In the genomic region with DNA sequence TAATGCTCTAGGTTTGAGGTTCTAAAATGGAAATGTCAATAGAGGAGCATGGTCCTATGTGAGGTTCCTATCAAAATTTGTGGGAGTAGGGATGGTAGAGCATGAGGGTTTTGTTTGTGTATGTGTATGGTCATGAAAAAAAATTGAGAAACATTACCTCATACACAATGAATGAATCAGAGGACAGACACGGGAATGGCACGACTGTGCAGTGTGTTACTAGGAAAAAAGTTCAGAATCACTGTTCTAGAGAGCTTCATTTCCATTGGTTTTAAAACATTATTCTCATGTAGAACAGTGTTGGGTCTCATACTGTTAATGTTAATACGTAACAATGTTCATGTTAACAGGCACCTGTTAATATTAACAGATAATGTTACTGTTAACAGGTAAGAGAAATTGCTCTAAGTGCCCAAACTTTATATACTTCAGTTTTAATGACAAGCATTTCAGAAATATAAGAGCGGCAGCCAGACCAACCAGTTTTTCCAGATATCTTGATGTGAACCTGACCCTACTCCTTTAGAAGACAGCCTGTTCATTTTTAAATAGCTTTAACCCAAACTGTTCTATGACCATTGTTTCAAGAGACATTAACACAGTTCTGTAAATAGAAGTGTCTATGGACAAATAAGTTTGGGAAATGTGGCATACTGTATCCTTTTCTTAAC, we compare ENCODE assay signal across 20 cellular contexts.
A peak's percentile ranks its signal among the peaks of the same experiment; 100 is the strongest.
DNase-seq lines count a peak whose midpoint lies in the region; ATAC-seq and TF ChIP-seq lines count a peak whose summit lies in the region.
"Had no signal": no experiment of that assay in that cellular context is flagged by ENCODE, and none has a peak within 500 bp of the region (broad histone marks: within the 10 kb centered on the region; RNA-seq: fewer than 3 reads in every experiment).

No MANE protein-coding gene starts in this region.

- TF ChIP-seq CTCF in nephron (IDR thresholded peaks at IDR 0.05; ENCODE audit: unreplicated experiment in 3 of 3) = no peak

- H3K27ac ChIP-seq in epithelial cell of prostate = peak overlapping the region; percentile 70
- H3K27ac ChIP-seq: ascending aorta, right lobe of liver, tibial nerve had no signal

- no peak for ATAC-seq in GM19324 (IDR thresholded peaks at IDR 0.05; ENCODE audit: low FRiP score, unreplicated experiment)
- ATAC-seq: right lobe of liver had no signal

- peak; percentile 17 for DNase-seq in DMS79 (lab: John Stamatoyannopoulos, UW)
- peak; percentile 14 for DNase-seq in NCI-H510A (lab: John Stamatoyannopoulos, UW)
- no peak for DNase-seq in epithelial cell of prostate (ENCODE audit: low read depth, low spot score)
- DNase-seq in C1 segment of cervical spinal cord (lab: John Stamatoyannopoulos, UW) = no peak
- no peak for DNase-seq in KG1 (lab: John Stamatoyannopoulos, UW)
- no peak for DNase-seq in hippocampal formation (lab: John Stamatoyannopoulos, UW)
- DNase-seq: activated CD8-positive, alpha-beta memory T cell treated with anti-CD3 and anti-CD28 coated beads for 24 hours; activated effector memory CD4-positive, alpha-beta T cell treated with anti-CD3 and anti-CD28 coated beads, Interleukin-2, amount 50 U/mL, for 16 hours; Caco-2; MV-4-11; NCI-H226; right lobe of liver; SK-N-SH; stimulated activated CD4-positive, alpha-beta T cell treated with anti-CD3 and anti-CD28 coated beads, Interleukin-4, amount 100 ng/mL, for 1 hour had no signal

- no peaks in the 10 kb centered on the region for H3K27me3 Mint-ChIP-seq in nephron (ENCODE audit: low read depth)
- H3K27me3 Mint-ChIP-seq: dendritic cell treated with granulocyte-macrophage colony-stimulating factor and Interleukin-4, amounts not matched to agents 40 ng/mL and 50 ng/mL, for 4 days had no signal

- H3K27ac Mint-ChIP-seq in nephron = peak overlapping the region; percentile 64 to 96 (median 65)
- H3K27ac Mint-ChIP-seq: dendritic cell treated with granulocyte-macrophage colony-stimulating factor and Interleukin-4, amounts not matched to agents 40 ng/mL and 50 ng/mL, for 4 days had no signal

- peaks cover 6% of the 10 kb centered on the region for H3K36me3 Mint-ChIP-seq in nephron (ENCODE audit: low read depth)

- H3K4me1 Mint-ChIP-seq in nephron = no peaks in the 10 kb centered on the region
- H3K4me1 Mint-ChIP-seq: neural crest cell had no signal

- no peak overlapping the region for H3K4me3 Mint-ChIP-seq in nephron
- H3K4me3 Mint-ChIP-seq: dendritic cell treated with granulocyte-macrophage colony-stimulating factor and Interleukin-4, amounts not matched to agents 40 ng/mL and 50 ng/mL, for 4 days; neural crest cell had no signal

- peaks cover 4% of the 10 kb centered on the region for H3K9me3 Mint-ChIP-seq in nephron
- H3K9me3 Mint-ChIP-seq: dendritic cell treated with granulocyte-macrophage colony-stimulating factor and Interleukin-4, amounts not matched to agents 40 ng/mL and 50 ng/mL, for 4 days; neural crest cell had no signal

Comparison
In these comparisons a context has a peak if more than half of its experiments do, and no peak if none do; other contexts are left out.
1. DNase-seq: peak in DMS79 (single experiment) and NCI-H510A (single experiment); none in epithelial cell of prostate (single experiment), C1 segment of cervical spinal cord (0 of 14), KG1 (single experiment) and hippocampal formation (0 of 2).